ENCODE assay signal across 10 cellular contexts in the genomic region with DNA sequence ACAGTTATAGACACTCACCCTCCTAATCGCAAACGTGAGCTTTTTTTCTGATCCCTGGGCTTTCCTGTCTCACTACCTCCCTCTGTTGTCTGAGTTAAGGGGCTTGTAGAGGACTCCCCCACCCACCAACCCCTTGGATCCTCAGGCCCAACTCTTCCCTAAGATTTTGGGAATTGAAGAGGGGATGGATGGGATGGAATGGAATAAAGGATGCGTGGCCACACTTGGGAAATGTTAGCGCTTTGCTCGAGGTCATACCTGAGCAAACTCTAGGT. TPM values are rescaled to one million over a fixed set of nuclear protein-coding genes. Genes with fewer than 3 reads are reported as not detected.
DNase-seq lines count a peak whose midpoint lies in the region; ATAC-seq and TF ChIP-seq lines count a peak whose summit lies in the region.
"Had no signal": no experiment of that assay in that cellular context is flagged by ENCODE, and none has a peak within 500 bp of the region (broad histone marks: within the 10 kb centered on the region; RNA-seq: fewer than 3 reads in every experiment).

No MANE protein-coding gene starts in this region.

- H3K4me1 ChIP-seq in iPS DF 6.9 (ENCODE audit: control insufficient read depth, insufficient read depth, low read length) (no peaks in the 10 kb centered on the region), upper lobe of left lung (peaks cover 0 to 14% (median 0%) of the 10 kb centered on the region in 4 donors)

- WGBS in iPS DF 6.9 (ENCODE audit: insufficient coverage, insufficient read length): no CpG with 5 or more reads among the region's 5 CpGs
- WGBS in upper lobe of left lung, 2 donors: 7 to 20% methylated on average over 5 of the region's 5 CpGs

- ATAC-seq in upper lobe of left lung (ENCODE audit: low FRiP score in 2 of 2): no peak
- ATAC-seq in effector memory CD8-positive, alpha-beta T cell (replicated peaks): no peak

- TF ChIP-seq EP300 in upper lobe of left lung (IDR thresholded peaks at IDR 0.05): no peak

- H3K9me3 ChIP-seq in iPS DF 6.9 (ENCODE audit: control insufficient read depth, insufficient read depth, low read length) (no peaks in the 10 kb centered on the region), upper lobe of left lung (no peaks in the 10 kb centered on the region)

- H3K4me3 Mint-ChIP-seq in activated naive CD4-positive, alpha-beta T cell treated with anti-CD3 and anti-CD28 coated beads, Interleukin-2, amount 50 U/mL, for 24 hours: peak overlapping the region; percentile 92
- peak overlapping the region in 1 of 2 donors; percentile 60 for H3K4me3 Mint-ChIP-seq in effector memory CD8-positive, alpha-beta T cell

- no peaks in the 10 kb centered on the region for H3K27me3 ChIP-seq in iPS DF 6.9 (ENCODE audit: control insufficient read depth, insufficient read depth, low read length)
- peaks cover 0 to 24% (median 0%) of the 10 kb centered on the region in 4 donors for H3K27me3 ChIP-seq in upper lobe of left lung

- H3K27ac ChIP-seq in iPS DF 6.9 (ENCODE audit: low read length): no peak overlapping the region
- H3K27ac ChIP-seq in upper lobe of left lung: no peak overlapping the region

- no peak for DNase-seq in activated naive CD4-positive, alpha-beta T cell (lab: John Stamatoyannopoulos, UW)
- peak; percentile 4 for DNase-seq in SK-MEL-5 (ENCODE audit: low read depth, low spot score)
- no peak for DNase-seq in iPS DF 6.9 (ENCODE audit: low read depth, low spot score)
- DNase-seq in upper lobe of left lung: no peak
- no peak for DNase-seq in T1000 (lab: John Stamatoyannopoulos, UW)
- DNase-seq in effector memory CD8-positive, alpha-beta T cell: no peak
- no peak for DNase-seq in GOT3 (lab: John Stamatoyannopoulos, UW)
- DNase-seq: NCI-H1048 had no signal

- H3K36me3 ChIP-seq in iPS DF 6.9 (ENCODE audit: control insufficient read depth, insufficient read depth, low read length) (no peaks in the 10 kb centered on the region), upper lobe of left lung (no peaks in the 10 kb centered on the region)

- no peaks in the 10 kb centered on the region for H3K27me3 Mint-ChIP-seq in activated naive CD4-positive, alpha-beta T cell treated with anti-CD3 and anti-CD28 coated beads, Interleukin-2, amount 50 U/mL, for 24 hours
- H3K27me3 Mint-ChIP-seq in effector memory CD8-positive, alpha-beta T cell: peaks cover 0 to 7% of the 10 kb centered on the region in 2 donors

- TF ChIP-seq POLR2A in upper lobe of left lung (IDR thresholded peaks at IDR 0.05): no peak

- no peak overlapping the region for H3K27ac Mint-ChIP-seq in activated naive CD4-positive, alpha-beta T cell treated with anti-CD3 and anti-CD28 coated beads, Interleukin-2, amount 50 U/mL, for 24 hours
- H3K27ac Mint-ChIP-seq in effector memory CD8-positive, alpha-beta T cell: no peak overlapping the region

- in situ Hi-C loops in SK-MEL-5 (cut with HindIII; ENCODE audit: low pct_unique_long_range_greater_than_20kb, low sequenced_read_pairs): no loop called here

- H3K4me3 ChIP-seq in iPS DF 6.9 (ENCODE audit: low read length) (peak overlapping the region; percentile 75; the same call in 1 of the 2 replicates), upper lobe of left lung (peak overlapping the region in 3 of 4 donors; percentile 34 to 57 (median 52))

- H3K9me3 Mint-ChIP-seq in activated naive CD4-positive, alpha-beta T cell treated with anti-CD3 and anti-CD28 coated beads, Interleukin-2, amount 50 U/mL, for 24 hours: no peaks in the 10 kb centered on the region
- H3K9me3 Mint-ChIP-seq in effector memory CD8-positive, alpha-beta T cell: no peaks in the 10 kb centered on the region

- no peak for TF ChIP-seq CTCF in upper lobe of left lung (IDR thresholded peaks at IDR 0.05)

- H3K36me3 Mint-ChIP-seq in activated naive CD4-positive, alpha-beta T cell treated with anti-CD3 and anti-CD28 coated beads, Interleukin-2, amount 50 U/mL, for 24 hours: no peaks in the 10 kb centered on the region
- peaks cover 3% of the 10 kb centered on the region for H3K36me3 Mint-ChIP-seq in effector memory CD8-positive, alpha-beta T cell (ENCODE audit: insufficient read depth)

- peaks cover 39% of the 10 kb centered on the region for H3K4me1 Mint-ChIP-seq in activated naive CD4-positive, alpha-beta T cell treated with anti-CD3 and anti-CD28 coated beads, Interleukin-2, amount 50 U/mL, for 24 hours
- H3K4me1 Mint-ChIP-seq in effector memory CD8-positive, alpha-beta T cell (ENCODE audit: low read depth in 2 of 2): peaks cover 0 to 2% of the 10 kb centered on the region in 2 donors

RNA-seq across cellular contexts. Expression of a gene that starts 1.5 kb away (rescaled TPM):
- 3.0 and 3.1 TPM in 2 replicates for total RNA-seq in SK-MEL-5 (2014; rRNA removed; shearing (Covaris generic))
- polyA plus RNA-seq in SK-MEL-5 (2015; cell fraction: cytosol; rRNA removed): 2.1 and 5.0 TPM in 2 replicates
- 4.6 and 8.4 TPM in 2 replicates for polyA plus RNA-seq in SK-MEL-5 (2015; cell fraction: nucleus; rRNA removed)
- total RNA-seq in upper lobe of left lung: 10 to 100 TPM in 1 of 6 donors, 1 to 10 TPM in 5; 4.0 to 14.5 (median 7.0) TPM
- total RNA-seq: glomerular endothelial cell had no signal
